20 cellular contexts compared by ENCODE assay signal in genomic region chr6:6434151-6434550, GRCh38.
DNase-seq lines count a peak whose midpoint lies in the region; ATAC-seq, FAIRE-seq and TF ChIP-seq lines count a peak whose summit lies in the region.
"Had no signal": no experiment of that assay in that cellular context is flagged by ENCODE, and none has a peak within 500 bp of the region (broad histone marks: within the 10 kb centered on the region; RNA-seq: fewer than 3 reads in every experiment).

No MANE protein-coding gene starts in this region.

- H4K8ac ChIP-seq in mesenchymal stem cell (ENCODE audit: low read length), result no peak overlapping the region

- H3K36me3 ChIP-seq in K562 (ENCODE audit: control insufficient read depth, insufficient read depth, low read length), result no peaks in the 10 kb centered on the region
- H3K36me3 ChIP-seq in mesenchymal stem cell (ENCODE audit: control insufficient read depth in 1 of 2, insufficient read depth in 2 of 2, low read depth in 1 of 2, low read length in 2 of 2), result no peaks in the 10 kb centered on the region
- H3K36me3 ChIP-seq in ovary, result no peaks in the 10 kb centered on the region
- H3K36me3 ChIP-seq: BE2C had no signal

- no peak overlapping the region for H3K14ac ChIP-seq in mesenchymal stem cell (ENCODE audit: low read length in 2 of 2)

- no peak overlapping the region for H3K18ac ChIP-seq in mesenchymal stem cell (ENCODE audit: low read depth in 1 of 2, low read length in 2 of 2)

- H3K4me3 ChIP-seq in K562 (no peak overlapping the region), epithelial cell of esophagus (ENCODE audit: low read length) (no peak overlapping the region), mesenchymal stem cell (ENCODE audit: insufficient read depth in 1 of 2, low read depth in 1 of 2, low read length in 2 of 2) (no peak overlapping the region), ovary (no peak overlapping the region)
- H3K4me3 ChIP-seq: GM23338 had no signal

- H3K79me2 ChIP-seq in K562 (ENCODE audit: control insufficient read depth, insufficient read depth, low read length), result no peaks in the 10 kb centered on the region

- no peaks in the 10 kb centered on the region for H3K79me1 ChIP-seq in mesenchymal stem cell (replicated peaks; ENCODE audit: low read length, poor library complexity, severe bottlenecking)

- TF ChIP-seq EP300 in K562 (IDR thresholded peaks at IDR 0.05; ENCODE audit: low read length) (no peak), ovary (IDR thresholded peaks at IDR 0.05) (no peak)

- CTCF ChIA-PET in K562 (lab: Yijun Ruan, JAX; ENCODE audit: low intra/inter-chr PET ratio), result no interaction called here

- H3K27me3 ChIP-seq in K562 (ENCODE audit: control insufficient read depth in 2 of 2, insufficient read depth in 2 of 2, low read length in 2 of 2) (0 out of 5 replicates have a peak, but pooled peaks cover 0 to 4% of the 10 kb centered on the region in 2 experiments), mesenchymal stem cell (ENCODE audit: control insufficient read depth in 1 of 2, insufficient read depth in 1 of 2, low read length in 2 of 2) (no peaks in the 10 kb centered on the region), ovary (no peaks in the 10 kb centered on the region)
- H3K27me3 ChIP-seq: BE2C had no signal

- H2AK5ac ChIP-seq in mesenchymal stem cell (ENCODE audit: low read length, severe bottlenecking), result no peak overlapping the region

- H3K27ac ChIP-seq in K562 (ENCODE audit: extremely low read depth, low read depth, low read length) (no peak overlapping the region), mesenchymal stem cell (ENCODE audit: low read length, poor library complexity, severe bottlenecking) (no peak overlapping the region), ovary (no peak overlapping the region)

- no peak for FAIRE-seq in K562 (lab: Jason Lieb, UNC)
- FAIRE-seq: A204.1, GM12891, HTR-8/SVneo had no signal

- H3K23ac ChIP-seq in mesenchymal stem cell (ENCODE audit: low read length in 2 of 2), result no peak overlapping the region

- TF ChIP-seq CTCF in K562 (IDR thresholded peaks at IDR 0.05 in 2 of 3, conservative IDR thresholded peaks at IDR 0.05 in 1 of 3; ENCODE audit: insufficient read depth in 2 of 3, low read depth in 1 of 3, low read length in 3 of 3), result no peak
- TF ChIP-seq CTCF in epithelial cell of esophagus (IDR thresholded peaks at IDR 0.05; ENCODE audit: insufficient read depth, low read depth, low read length, missing control alignments), result no peak
- TF ChIP-seq CTCF in ovary (IDR thresholded peaks at IDR 0.05), result no peak

- no peak overlapping the region for H2BK120ac ChIP-seq in mesenchymal stem cell (ENCODE audit: low read depth, low read length)

- 2% methylated on average over 2 of the region's 2 CpGs for WGBS in K562 (ENCODE audit: insufficient coverage, low coverage, missing lambda C conversion rate)
- 50% methylated on average over 2 of the region's 2 CpGs for WGBS in mesenchymal stem cell
- WGBS in ovary, 3 donors, result 54 to 73% (median 59%) methylated on average over 2 of the region's 2 CpGs

- no peak overlapping the region for H3K4ac ChIP-seq in mesenchymal stem cell (ENCODE audit: low read depth in 1 of 2, low read length in 2 of 2)

- H3K9me1 ChIP-seq in K562 (ENCODE audit: control insufficient read depth, insufficient read depth, low read length), result no peaks in the 10 kb centered on the region

- H3K9ac ChIP-seq in K562 (ENCODE audit: insufficient read depth in 1 of 2, low read depth in 2 of 2, low read length in 2 of 2), result no peak overlapping the region
- H3K9ac ChIP-seq in mesenchymal stem cell (ENCODE audit: low read length), result no peak overlapping the region

- no peak for TF ChIP-seq RAD21 in K562 (CRISPR knock-in tag; conservative IDR thresholded peaks at IDR 0.05 in 1 of 2, IDR thresholded peaks at IDR 0.05 in 1 of 2)

- H4K91ac ChIP-seq in mesenchymal stem cell (ENCODE audit: low read length), result no peak overlapping the region

- no peaks in the 10 kb centered on the region for H3K9me3 ChIP-seq in K562 (replicated peaks; ENCODE audit: control insufficient read depth, insufficient read depth, low read depth, low read length)
- H3K9me3 ChIP-seq in mesenchymal stem cell (ENCODE audit: control insufficient read depth, low read length), result no peaks in the 10 kb centered on the region
- H3K9me3 ChIP-seq in ovary, result no peaks in the 10 kb centered on the region
- H3K9me3 ChIP-seq: BE2C had no signal

- H3K4me2 ChIP-seq in K562 (ENCODE audit: insufficient read depth, low read length) (no peak overlapping the region), mesenchymal stem cell (ENCODE audit: low read length, poor library complexity, severe bottlenecking) (no peak overlapping the region)
- H3K4me2 ChIP-seq: GM23338 had no signal

- no peaks in the 10 kb centered on the region for H4K20me1 ChIP-seq in K562 (replicated peaks; ENCODE audit: control insufficient read depth, insufficient read depth, low read length)

- no peak for DNase-seq in K562 (ENCODE audit: extremely low read depth in 1 of 4, low spot score in 3 of 4)
- peak; percentile 91 for DNase-seq in epithelial cell of esophagus (ENCODE audit: low read depth)
- DNase-seq in mesenchymal stem cell, result peak; percentile 6
- no peak for DNase-seq in T-helper 2 cell
- no peak for DNase-seq in ovary
- DNase-seq: ACHN; BE2C; C1 segment of cervical spinal cord; CD4-positive, CD25-positive, alpha-beta regulatory T cell; CD8-positive, alpha-beta memory T cell; COR-L47; H7; HFFc6; IMR-90 had no signal

- H2AFZ ChIP-seq in K562 (ENCODE audit: low read depth, low read length) (no peak overlapping the region), mesenchymal stem cell (ENCODE audit: low read depth, low read length) (no peak overlapping the region)
- H2AFZ ChIP-seq: GM23338 had no signal

- ATAC-seq in K562, result no peak
- no peak for ATAC-seq in GM18868 (IDR thresholded peaks at IDR 0.05; ENCODE audit: unreplicated experiment)
- ATAC-seq: GM23338, HCT116 had no signal

- TF ChIP-seq POLR2A in K562 (conservative IDR thresholded peaks at IDR 0.05) (no peak), ovary (IDR thresholded peaks at IDR 0.05) (no peak)

- no peaks in the 10 kb centered on the region for H3K4me1 ChIP-seq in K562 (replicated peaks in 1 of 2; ENCODE audit: control insufficient read depth in 2 of 2, insufficient read depth in 2 of 2, low read length in 2 of 2)
- H3K4me1 ChIP-seq in mesenchymal stem cell (ENCODE audit: control insufficient read depth, insufficient read depth, low read depth, low read length), result no peaks in the 10 kb centered on the region
- H3K4me1 ChIP-seq in ovary (ENCODE audit: insufficient read depth), result no peaks in the 10 kb centered on the region
- H3K4me1 ChIP-seq: BE2C had no signal

- BruUV-seq in K562 (replicated peaks; lab: Mats Ljungman, UMichigan), result no TSS peak

- POLR2A ChIA-PET in K562 (lab: Yijun Ruan, JAX), result no interaction called here

- intact Hi-C loops in K562 (cut with micrococcal nuclease) (no loop called here), ovary (cut with DNase I) (no loop called here)

- in situ Hi-C loops in K562 (cut with MboI), result no loop called here

- H2BK5ac ChIP-seq in mesenchymal stem cell (ENCODE audit: low read depth, low read length, poor library complexity, severe bottlenecking), result no peak overlapping the region

- no peak overlapping the region for H2BK15ac ChIP-seq in mesenchymal stem cell (ENCODE audit: low read depth, poor library complexity, severe bottlenecking)

- no peak overlapping the region for H2BK12ac ChIP-seq in mesenchymal stem cell (ENCODE audit: low read length in 2 of 2)

TF ChIP-seq in K562, 482 proteins besides CTCF, POLR2A, EP300 and RAD21:
- TF ChIP-seq KAT8 (IDR thresholded peaks at IDR 0.05; ENCODE audit: low read depth) (no peak), ZNF212 (CRISPR knock-in tag; IDR thresholded peaks at IDR 0.05) (0 out of 2 replicates have a peak, but pooled peaks have one; percentile 18), USF1 (CRISPR knock-in tag; IDR thresholded peaks at IDR 0.05) (no peak), ID3 (CRISPR knock-in tag; IDR thresholded peaks at IDR 0.05) (no peak), ID3 (tag; IDR thresholded peaks at IDR 0.05) (no peak)
TF ChIP-seq in K562: peak in this region for 1.

Comparison
In these comparisons a context has a peak if more than half of its experiments do, and no peak if none do; other contexts are left out.
1. DNase-seq: peak in epithelial cell of esophagus (single experiment) and mesenchymal stem cell (single experiment); none in K562 (0 of 4), T-helper 2 cell (0 of 5) and ovary (0 of 5).